In the genomic region with DNA sequence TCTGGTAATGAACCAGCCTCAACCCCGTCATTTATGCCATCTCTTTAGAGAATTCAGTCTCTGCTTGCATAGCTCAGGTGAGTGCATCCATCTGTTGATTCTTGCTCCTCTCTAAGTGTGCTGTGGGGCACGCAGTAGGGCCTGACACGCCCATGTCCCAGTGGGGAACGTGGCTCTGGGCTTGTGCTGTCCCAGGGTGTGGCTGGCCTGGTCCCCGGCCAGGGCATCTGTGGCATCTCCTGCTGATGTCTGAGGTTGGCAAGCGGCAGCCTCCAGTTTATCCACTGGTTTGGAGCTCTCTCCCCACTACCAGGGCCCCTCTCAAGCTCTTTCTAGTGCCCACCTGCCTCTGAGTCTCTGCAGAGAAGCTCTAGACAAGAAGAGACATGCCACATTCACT, we compare ENCODE assay signal across 21 cellular contexts.
"Had no signal": no experiment of that assay in that cellular context is flagged by ENCODE, and none has a peak within 500 bp of the region (broad histone marks: within the 10 kb centered on the region; RNA-seq: fewer than 3 reads in every experiment).

No MANE protein-coding gene starts in this region.

- H3K9me3 ChIP-seq: colonic mucosa, esophagus muscularis mucosa, heart right ventricle, prostate gland, thoracic aorta had no signal

- H3K27ac ChIP-seq: brain microvascular endothelial cell, colonic mucosa, esophagus muscularis mucosa, heart right ventricle, neural progenitor cell, prostate gland, thoracic aorta had no signal

- H3K36me3 ChIP-seq: brain microvascular endothelial cell, colonic mucosa, esophagus muscularis mucosa, heart right ventricle, neural progenitor cell, prostate gland, thoracic aorta had no signal

- H3K4me1 ChIP-seq: colonic mucosa, esophagus muscularis mucosa, heart right ventricle, prostate gland had no signal

- H3K9ac ChIP-seq: neural progenitor cell had no signal

- H3K4me3 ChIP-seq: colonic mucosa, esophagus muscularis mucosa, heart right ventricle, neural progenitor cell, prostate gland, skin epidermis, thoracic aorta had no signal

- H3K27me3 ChIP-seq: colonic mucosa, esophagus muscularis mucosa, heart right ventricle, neural progenitor cell had no signal

- DNase-seq: activated B cell treated with CpG ODN at 0.5 μM for 24 hours; activated CD4-positive, alpha-beta memory T cell treated with anti-CD3 and anti-CD28 coated beads, Interleukin-2, amount 10 ng/mL, durations not matched to agents 7 days and 5 days; activated CD4-positive, alpha-beta T cell treated with anti-CD3 and anti-CD28 coated beads for 48 hours; activated naive CD4-positive, alpha-beta T cell treated with anti-CD3 and anti-CD28 coated beads for 36 hours; activated naive CD8-positive, alpha-beta T cell treated with anti-CD3 and anti-CD28 coated beads, Interleukin-2, amount 50 U/mL, for 24 hours; activated T-cell treated with anti-CD3 and anti-CD28 coated beads, Interleukin-2, amount 50 U/mL, for 4 hours; anterior cingulate cortex; brain microvascular endothelial cell; colonic mucosa; heart right ventricle; immature natural killer cell; left ventricle myocardium superior; naive B cell; right cardiac atrium; stimulated activated CD4-positive, alpha-beta T cell treated with anti-CD3 and anti-CD28 coated beads, Interleukin-4, amount 100 ng/mL, for 1 hour; T-helper 9 cell had no signal

- H3K4me2 ChIP-seq: neural progenitor cell had no signal

- ATAC-seq: activated naive CD8-positive, alpha-beta T cell treated with anti-CD3 and anti-CD28 coated beads, Interleukin-2, amount 50 U/mL, for 24 hours; activated T-cell treated with anti-CD3 and anti-CD28 coated beads, Interleukin-2, amount 50 U/mL, for 4 hours; heart right ventricle; left ventricle myocardium superior; right cardiac atrium had no signal
